1 cellular context compared by ENCODE assay signal in the genomic region with DNA sequence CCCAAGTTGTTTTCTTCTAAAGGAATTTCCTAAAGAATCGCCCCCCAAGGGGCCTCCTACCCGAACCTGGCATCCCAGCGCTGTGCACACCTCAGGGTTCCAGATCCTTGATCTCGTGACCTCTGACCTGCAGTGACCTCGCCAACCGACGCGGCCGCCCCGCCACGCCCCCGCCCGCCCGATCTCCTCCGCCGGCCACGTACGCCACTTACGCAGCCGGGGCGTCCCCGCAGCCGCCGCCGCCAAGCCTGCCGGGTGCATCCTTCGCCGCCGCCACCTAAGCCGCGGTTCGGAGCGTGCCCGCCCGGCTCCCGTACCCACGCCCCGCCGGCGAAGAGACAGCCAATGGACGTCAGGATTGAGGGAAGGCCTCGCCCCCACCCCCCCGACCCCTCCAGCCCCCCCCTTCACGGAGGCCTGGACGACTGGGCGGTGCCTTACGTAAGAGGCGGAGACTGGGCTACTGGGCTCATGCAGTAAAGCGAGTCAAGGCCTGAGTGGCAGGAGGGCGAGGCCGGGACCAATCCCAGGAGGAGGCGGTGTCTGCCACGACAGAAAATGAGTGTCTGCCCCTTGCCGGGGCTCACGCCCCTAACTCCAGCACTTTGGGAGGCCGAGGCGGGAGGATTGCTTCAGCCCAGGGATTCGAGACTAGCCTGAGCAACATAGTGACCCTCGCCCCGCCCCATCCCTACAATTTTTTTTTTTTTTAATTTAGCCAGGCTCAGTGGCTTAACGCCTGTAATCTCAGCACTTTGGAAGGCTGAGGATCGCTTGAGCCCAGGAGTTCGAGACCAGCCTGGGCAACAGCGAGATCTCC.
TF ChIP-seq lines count a peak whose summit lies in the region.

Gene YIF1B, minus strand, starts transcription at position 291 of the 820 bp plus-strand sequence. Its CDS starts 30 bp downstream, at position 261.

TF ChIP-seq in HEK293, 187 proteins besides CTCF, POLR2A, EP300 and RAD21 (continued from another document and continues in another):
- TF ChIP-seq ZBTB20 (tag by site-specific recombination; IDR thresholded peaks at IDR 0.05) (peak; percentile 62; the same call in 1 of the 2 replicates), EGR2 (tag by site-specific recombination; IDR thresholded peaks at IDR 0.05; ENCODE audit: low read depth) (peak; percentile 54; the same call in 1 of the 2 replicates), GFI1B (tag by site-specific recombination; IDR thresholded peaks at IDR 0.05) (no peak; the same call in 1 of the 2 replicates), ZBTB44 (tag by site-specific recombination; IDR thresholded peaks at IDR 0.05) (peak; percentile 74; the same call in 1 of the 2 replicates), GLIS2 (tag by site-specific recombination; IDR thresholded peaks at IDR 0.05) (peak; percentile 92), ZFP3 (tag by site-specific recombination; IDR thresholded peaks at IDR 0.05; ENCODE audit: low read depth) (0 out of 2 replicates have a peak, but pooled peaks have one; percentile 6), SP2 (tag by site-specific recombination; IDR thresholded peaks at IDR 0.05) (peak; percentile 96), SP3 (tag by site-specific recombination; IDR thresholded peaks at IDR 0.05) (peak; percentile 92), YY1 (tag by site-specific recombination; IDR thresholded peaks at IDR 0.05) (no peak), GLI2 (tag by site-specific recombination; IDR thresholded peaks at IDR 0.05; ENCODE audit: borderline replicate concordance, low read depth) (no peak), ZNF792 (tag by site-specific recombination; IDR thresholded peaks at IDR 0.05) (peak; percentile 56; the same call in 1 of the 2 replicates), BCL11B (tag by site-specific recombination; IDR thresholded peaks at IDR 0.05; ENCODE audit: low read depth) (peak; percentile 97), KLF1 (tag by site-specific recombination; IDR thresholded peaks at IDR 0.05) (peak; percentile 79), PBX3 (CRISPR knock-in tag; IDR thresholded peaks at IDR 0.05) (peak; percentile 73), ZNF416 (tag by site-specific recombination; IDR thresholded peaks at IDR 0.05) (no peak), PRDM1 (tag by site-specific recombination; IDR thresholded peaks at IDR 0.05) (no peak), ZBTB17 (tag by site-specific recombination; IDR thresholded peaks at IDR 0.05) (peak; percentile 96), ZNF629 (tag by site-specific recombination; IDR thresholded peaks at IDR 0.05) (peak; percentile 67), ZNF561 (tag by site-specific recombination; IDR thresholded peaks at IDR 0.05; ENCODE audit: borderline replicate concordance) (peak; percentile 69; the same call in 1 of the 2 replicates), ZNF155 (tag by site-specific recombination; IDR thresholded peaks at IDR 0.05) (no peak), ZBTB8A (tag by site-specific recombination; IDR thresholded peaks at IDR 0.05) (peak; percentile 96), KLF7 (tag by site-specific recombination; IDR thresholded peaks at IDR 0.05; ENCODE audit: borderline replicate concordance) (peak; percentile 88; the same call in 1 of the 2 replicates), ZNF510 (tag by site-specific recombination; IDR thresholded peaks at IDR 0.05; ENCODE audit: insufficient replicate concordance) (no peak), ZNF692 (tag by site-specific recombination; IDR thresholded peaks at IDR 0.05) (peak; percentile 56), ZNF391 (tag by site-specific recombination; IDR thresholded peaks at IDR 0.05; ENCODE audit: borderline replicate concordance, low read depth) (peak; percentile 77; the same call in 1 of the 2 replicates), ZNF184 (tag by site-specific recombination; IDR thresholded peaks at IDR 0.05) (no peak), ZFP37 (tag by site-specific recombination; IDR thresholded peaks at IDR 0.05) (no peak), ZNF148 (tag by site-specific recombination; IDR thresholded peaks at IDR 0.05; ENCODE audit: borderline replicate concordance) (no peak), ZBTB26 (tag by site-specific recombination; optimal IDR thresholded peaks at IDR 0.05) (peak; percentile 80), ZNF311 (tag by site-specific recombination; IDR thresholded peaks at IDR 0.05; ENCODE audit: borderline replicate concordance) (no peak), ZFP69B (tag by site-specific recombination; IDR thresholded peaks at IDR 0.05) (peak; percentile 66; the same call in 1 of the 2 replicates), ZNF76 (tag by site-specific recombination; IDR thresholded peaks at IDR 0.05; ENCODE audit: borderline replicate concordance, low read depth) (no peak; the same call in none of the 2 replicates), ZBTB7A (tag by site-specific recombination; IDR thresholded peaks at IDR 0.05; ENCODE audit: low read depth) (peak; percentile 41; the same call in 1 of the 2 replicates), SETDB1 (IDR thresholded peaks at IDR 0.05; ENCODE audit: insufficient read length, low read length) (no peak), ZNF10 (tag by site-specific recombination; IDR thresholded peaks at IDR 0.05) (0 out of 2 replicates have a peak, but pooled peaks have one; percentile 15), SP7 (tag by site-specific recombination; IDR thresholded peaks at IDR 0.05) (peak; percentile 76), ZNF394 (tag by site-specific recombination; IDR thresholded peaks at IDR 0.05; ENCODE audit: borderline replicate concordance) (0 out of 2 replicates have a peak, but pooled peaks have one; percentile 30), ZNF350 (tag by site-specific recombination; IDR thresholded peaks at IDR 0.05) (no peak), BCL11A (tag by site-specific recombination; IDR thresholded peaks at IDR 0.05; ENCODE audit: low read depth) (peak; percentile 96)
- TF ChIP-seq, protein P1, sequence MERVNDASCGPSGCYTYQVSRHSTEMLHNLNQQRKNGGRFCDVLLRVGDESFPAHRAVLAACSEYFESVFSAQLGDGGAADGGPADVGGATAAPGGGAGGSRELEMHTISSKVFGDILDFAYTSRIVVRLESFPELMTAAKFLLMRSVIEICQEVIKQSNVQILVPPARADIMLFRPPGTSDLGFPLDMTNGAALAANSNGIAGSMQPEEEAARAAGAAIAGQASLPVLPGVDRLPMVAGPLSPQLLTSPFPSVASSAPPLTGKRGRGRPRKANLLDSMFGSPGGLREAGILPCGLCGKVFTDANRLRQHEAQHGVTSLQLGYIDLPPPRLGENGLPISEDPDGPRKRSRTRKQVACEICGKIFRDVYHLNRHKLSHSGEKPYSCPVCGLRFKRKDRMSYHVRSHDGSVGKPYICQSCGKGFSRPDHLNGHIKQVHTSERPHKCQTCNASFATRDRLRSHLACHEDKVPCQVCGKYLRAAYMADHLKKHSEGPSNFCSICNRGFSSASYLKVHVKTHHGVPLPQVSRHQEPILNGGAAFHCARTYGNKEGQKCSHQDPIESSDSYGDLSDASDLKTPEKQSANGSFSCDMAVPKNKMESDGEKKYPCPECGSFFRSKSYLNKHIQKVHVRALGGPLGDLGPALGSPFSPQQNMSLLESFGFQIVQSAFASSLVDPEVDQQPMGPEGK (tag by site-specific recombination; IDR thresholded peaks at IDR 0.05): peak; percentile 79
- TF ChIP-seq, protein P2, sequence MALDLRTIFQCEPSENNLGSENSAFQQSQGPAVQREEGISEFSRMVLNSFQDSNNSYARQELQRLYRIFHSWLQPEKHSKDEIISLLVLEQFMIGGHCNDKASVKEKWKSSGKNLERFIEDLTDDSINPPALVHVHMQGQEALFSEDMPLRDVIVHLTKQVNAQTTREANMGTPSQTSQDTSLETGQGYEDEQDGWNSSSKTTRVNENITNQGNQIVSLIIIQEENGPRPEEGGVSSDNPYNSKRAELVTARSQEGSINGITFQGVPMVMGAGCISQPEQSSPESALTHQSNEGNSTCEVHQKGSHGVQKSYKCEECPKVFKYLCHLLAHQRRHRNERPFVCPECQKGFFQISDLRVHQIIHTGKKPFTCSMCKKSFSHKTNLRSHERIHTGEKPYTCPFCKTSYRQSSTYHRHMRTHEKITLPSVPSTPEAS (tag by site-specific recombination; IDR thresholded peaks at IDR 0.05): no peak
- TF ChIP-seq, protein P3, sequence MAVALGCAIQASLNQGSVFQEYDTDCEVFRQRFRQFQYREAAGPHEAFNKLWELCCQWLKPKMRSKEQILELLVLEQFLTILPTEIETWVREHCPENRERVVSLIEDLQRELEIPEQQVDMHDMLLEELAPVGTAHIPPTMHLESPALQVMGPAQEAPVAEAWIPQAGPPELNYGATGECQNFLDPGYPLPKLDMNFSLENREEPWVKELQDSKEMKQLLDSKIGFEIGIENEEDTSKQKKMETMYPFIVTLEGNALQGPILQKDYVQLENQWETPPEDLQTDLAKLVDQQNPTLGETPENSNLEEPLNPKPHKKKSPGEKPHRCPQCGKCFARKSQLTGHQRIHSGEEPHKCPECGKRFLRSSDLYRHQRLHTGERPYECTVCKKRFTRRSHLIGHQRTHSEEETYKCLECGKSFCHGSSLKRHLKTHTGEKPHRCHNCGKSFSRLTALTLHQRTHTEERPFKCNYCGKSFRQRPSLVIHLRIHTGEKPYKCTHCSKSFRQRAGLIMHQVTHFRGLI (tag by site-specific recombination; IDR thresholded peaks at IDR 0.05): peak; percentile 41; the same call in 1 of the 2 replicates
- TF ChIP-seq, protein P4, sequence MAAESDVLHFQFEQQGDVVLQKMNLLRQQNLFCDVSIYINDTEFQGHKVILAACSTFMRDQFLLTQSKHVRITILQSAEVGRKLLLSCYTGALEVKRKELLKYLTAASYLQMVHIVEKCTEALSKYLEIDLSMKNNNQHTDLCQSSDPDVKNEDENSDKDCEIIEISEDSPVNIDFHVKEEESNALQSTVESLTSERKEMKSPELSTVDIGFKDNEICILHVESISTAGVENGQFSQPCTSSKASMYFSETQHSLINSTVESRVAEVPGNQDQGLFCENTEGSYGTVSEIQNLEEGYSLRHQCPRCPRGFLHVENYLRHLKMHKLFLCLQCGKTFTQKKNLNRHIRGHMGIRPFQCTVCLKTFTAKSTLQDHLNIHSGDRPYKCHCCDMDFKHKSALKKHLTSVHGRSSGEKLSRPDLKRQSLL (tag by site-specific recombination; IDR thresholded peaks at IDR 0.05): peak; percentile 82; the same call in 1 of the 2 replicates
